Comparison of ENCODE assay signal across 9 cellular contexts in genomic region chr6:85405175-85405852, GRCh38. TPM values are rescaled to one million over a fixed set of nuclear protein-coding genes. Genes with fewer than 3 reads are reported as not detected.
A peak's percentile ranks its signal among the peaks of the same experiment; 100 is the strongest.
DNase-seq lines count a peak whose midpoint lies in the region; ATAC-seq, FAIRE-seq and TF ChIP-seq lines count a peak whose summit lies in the region.
"Had no signal": no experiment of that assay in that cellular context is flagged by ENCODE, and none has a peak within 500 bp of the region (broad histone marks: within the 10 kb centered on the region; RNA-seq: fewer than 3 reads in every experiment).

No MANE protein-coding gene starts in this region.

- H3K36me3 ChIP-seq in liver (ENCODE audit: control insufficient read depth in 4 of 4, insufficient read depth in 3 of 4, low read depth in 1 of 4, low read length in 3 of 4) (no peaks in the 10 kb centered on the region), prostate gland (no peaks in the 10 kb centered on the region)

- FAIRE-seq in RCC 7860 (lab: Jason Lieb, UNC) (peak; percentile 64), urothelium cell line (lab: Jason Lieb, UNC) (no peak)

- H3K27ac ChIP-seq in liver (ENCODE audit: low read depth in 1 of 2, low read length in 2 of 2) (peak overlapping the region; percentile 36 to 67), prostate gland (no peak overlapping the region)

- TF ChIP-seq RAD21 in liver (IDR thresholded peaks at IDR 0.05), result peak; percentile 52 to 54

- intact Hi-C loops in prostate gland (cut with DNase I), result no loop called here

- peak; percentile 69 for ATAC-seq in GM21737 (IDR thresholded peaks at IDR 0.05; ENCODE audit: unreplicated experiment)

- peak overlapping the region in 1 of 3 donors; percentile 3 for H3K4me3 ChIP-seq in liver (ENCODE audit: low read depth in 1 of 3, low read length in 3 of 3)
- H3K4me3 ChIP-seq in prostate gland, result no peak overlapping the region

- DNase-seq in COLO668 (lab: John Stamatoyannopoulos, UW; ENCODE audit: unreplicated experiment) (peak; percentile 21), RCC 7860 (ENCODE audit: low spot score) (peak; percentile 48), urothelium cell line (ENCODE audit: low spot score) (no peak), dedifferentiated amniotic fluid mesenchymal stem cell (ENCODE audit: extremely low spot score) (no peak), prostate gland (ENCODE audit: low spot score) (no peak)
- DNase-seq in stimulated activated CD4-positive, alpha-beta T cell treated with anti-CD3 and anti-CD28 coated beads, Interleukin-4, amount 100 ng/mL, for 4 hours, result no peak
- DNase-seq: endodermal cell had no signal

- H3K9ac ChIP-seq in liver (ENCODE audit: low read depth in 1 of 2, low read length in 2 of 2), result peak overlapping the region in 1 of 2 donors; percentile 42

- H3K4me1 ChIP-seq in liver (ENCODE audit: control insufficient read depth in 4 of 4, insufficient read depth in 4 of 4, low read length in 3 of 4) (peaks cover 4 to 26% (median 24%) of the 10 kb centered on the region in 4 donors), prostate gland (replicated peaks) (no peaks in the 10 kb centered on the region)

- H3K27me3 ChIP-seq in liver (ENCODE audit: control insufficient read depth in 4 of 4, insufficient read depth in 4 of 4, low read length in 3 of 4) (no peaks in the 10 kb centered on the region), prostate gland (replicated peaks; ENCODE audit: insufficient read depth) (no peaks in the 10 kb centered on the region)

- TF ChIP-seq CTCF in liver (IDR thresholded peaks at IDR 0.05; ENCODE audit: low read depth, low read length, missing input control) (no peak), prostate gland (IDR thresholded peaks at IDR 0.05) (no peak)

- 15% methylated on average over 3 of the region's 3 CpGs for WGBS in liver
- 43% methylated on average over 3 of the region's 3 CpGs for WGBS in prostate gland

- no peaks in the 10 kb centered on the region for H3K9me3 ChIP-seq in liver (ENCODE audit: control insufficient read depth in 4 of 4, low read length in 3 of 4)
- no peaks in the 10 kb centered on the region for H3K9me3 ChIP-seq in prostate gland

- TF ChIP-seq POLR2A in prostate gland (IDR thresholded peaks at IDR 0.05), result no peak

TF ChIP-seq in liver, 16 proteins besides CTCF, POLR2A, EP300 and RAD21:
- TF ChIP-seq RXRA (IDR thresholded peaks at IDR 0.05) (peak; percentile 52 to 86), EGR1 (IDR thresholded peaks at IDR 0.05; ENCODE audit: low read depth in 2 of 2) (no peak), JUND (IDR thresholded peaks at IDR 0.05) (peak in 1 of 2 donors; percentile 86), FOXA2 (IDR thresholded peaks at IDR 0.05) (peak; percentile 64), ATF3 (IDR thresholded peaks at IDR 0.05) (no peak), REST (IDR thresholded peaks at IDR 0.05) (peak; percentile 77), SP1 (IDR thresholded peaks at IDR 0.05) (peak; percentile 96), MAX (IDR thresholded peaks at IDR 0.05) (peak; percentile 76), YY1 (IDR thresholded peaks at IDR 0.05) (peak; percentile 77), ZBTB33 (IDR thresholded peaks at IDR 0.05) (peak; percentile 22), HNF4G (IDR thresholded peaks at IDR 0.05) (peak; percentile 80), GABPA (IDR thresholded peaks at IDR 0.05 in 1 of 2, conservative IDR thresholded peaks at IDR 0.05 in 1 of 2) (no peak), FOXA1 (IDR thresholded peaks at IDR 0.05) (peak; percentile 80), HNF4A (conservative IDR thresholded peaks at IDR 0.05) (peak; percentile 93 to 94)

RNA-seq across cellular contexts. Expression of gene NT5E, which starts 44.6 kb away (rescaled TPM):
- total RNA-seq in liver (10 to 100 TPM; 43.1 to 51.5 TPM), prostate gland (10 to 100 TPM in 1 of 2 donors, 1 to 10 TPM in 1; 8.2 to 31.2 TPM)
- 10 to 100 TPM; 13.5 to 25.1 TPM for polyA plus RNA-seq in liver

Comparison
In these comparisons a context has a peak if more than half of its experiments do, and no peak if none do; other contexts are left out.
1. DNase-seq: peak in COLO668 (single experiment) and RCC 7860 (single experiment); none in urothelium cell line (single experiment), stimulated activated CD4-positive, alpha-beta T cell treated with anti-CD3 and anti-CD28 coated beads, Interleukin-4, amount 100 ng/mL, for 4 hours (0 of 2), dedifferentiated amniotic fluid mesenchymal stem cell (single experiment) and prostate gland (single experiment).
2. H3K27ac ChIP-seq: peak in liver (2 of 2); none in prostate gland (0 of 2).